Comparison of ENCODE assay signal across 8 cellular contexts in the genomic region with DNA sequence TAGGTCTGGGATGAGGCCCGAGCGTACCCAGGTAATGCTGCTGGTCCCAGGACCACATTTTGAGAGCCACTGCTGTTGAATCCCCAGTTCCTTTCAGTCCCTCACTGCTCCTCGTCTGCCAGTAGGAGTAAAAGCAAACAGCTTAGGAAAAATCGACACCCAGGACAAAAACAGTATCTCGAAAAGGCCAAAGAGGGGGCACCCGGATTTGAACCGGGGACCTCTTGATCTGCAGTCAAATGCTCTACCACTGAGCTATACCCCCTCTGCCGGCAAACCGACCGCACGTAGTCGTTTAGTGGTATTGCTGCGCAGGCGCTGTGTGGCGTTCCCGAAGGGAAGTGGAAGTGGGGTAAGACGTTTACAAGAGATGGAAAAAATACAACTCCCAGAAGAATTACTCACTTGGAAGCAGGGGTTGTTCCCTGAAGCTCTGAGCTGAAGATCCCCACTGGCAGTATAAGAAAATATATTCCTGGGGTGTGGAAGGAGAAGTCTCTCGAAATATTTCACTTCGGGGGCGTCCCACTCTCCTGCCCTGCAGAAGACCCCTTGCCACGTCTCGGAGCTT. TPM values are rescaled to one million over a fixed set of nuclear protein-coding genes. Genes with fewer than 3 reads are reported as not detected.
DNase-seq lines count a peak whose midpoint lies in the region; ATAC-seq and TF ChIP-seq lines count a peak whose summit lies in the region.

No MANE protein-coding gene starts in this region.

- ATAC-seq in GM19372 (IDR thresholded peaks at IDR 0.05; ENCODE audit: low read depth, unreplicated experiment) = peak; percentile 40

- H3K27ac ChIP-seq in epithelial cell of prostate = peak overlapping the region; percentile 47

- TF ChIP-seq CTCF in AG10803 (conservative IDR thresholded peaks at IDR 0.05; ENCODE audit: low read length) = peak; percentile 36

- peaks cover 29% of the 10 kb centered on the region for H3K27me3 Mint-ChIP-seq in IgD-negative memory B cell

- peak overlapping the region; percentile 99 to 100 (median 100) for H3K27ac Mint-ChIP-seq in IgD-negative memory B cell

- H3K9me3 Mint-ChIP-seq in IgD-negative memory B cell = peaks cover 0 to 8% (median 0%) of the 10 kb centered on the region in 3 donors

- H3K4me1 Mint-ChIP-seq in IgD-negative memory B cell = peaks cover 18 to 20% (median 19%) of the 10 kb centered on the region in 3 donors

- DNase-seq in AG10803 (ENCODE audit: low read depth) = peak; percentile 87
- DNase-seq in OCI-M1 (lab: John Stamatoyannopoulos, UW) = peak; percentile 95
- peak; percentile 87 for DNase-seq in activated T-cell treated with anti-CD3 and anti-CD28 coated beads for 48 hours (ENCODE audit: low read depth)
- DNase-seq in epithelial cell of prostate (ENCODE audit: low read depth, low spot score) = peak; percentile 31
- peak; percentile 87 for DNase-seq in middle frontal gyrus (ENCODE audit: extremely low spot score, low spot score)
- peak; percentile 79 to 85 for DNase-seq in stimulated activated CD8-positive, alpha-beta memory T cell treated with anti-CD3 and anti-CD28 coated beads, Interleukin-15, amount 100 ng/mL, for 4 hours (ENCODE audit: low read depth in 2 of 2)

- peak overlapping the region; percentile 94 for H3K4me3 ChIP-seq in AG10803 (ENCODE audit: low read length)

- peak overlapping the region; percentile 96 to 99 (median 98) for H3K4me3 Mint-ChIP-seq in IgD-negative memory B cell

- H3K36me3 Mint-ChIP-seq in IgD-negative memory B cell = peaks cover 2% of the 10 kb centered on the region

RNA-seq across cellular contexts. Expression of gene PLXDC1, which starts 2.2 kb away (rescaled TPM):
- not detected for polyA plus RNA-seq in IgD-negative memory B cell

RNA-seq across cellular contexts. Expression of gene ARL5C, which starts 12.3 kb away (rescaled TPM):
- not detected for polyA plus RNA-seq in IgD-negative memory B cell

RNA-seq across cellular contexts. Expression of gene CACNB1, which starts 43.8 kb away (rescaled TPM):
- 0.45 TPM for polyA plus RNA-seq in IgD-negative memory B cell

RNA-seq across cellular contexts. Expression of gene RPL19, which starts 46.5 kb away (rescaled TPM):
- polyA plus RNA-seq in IgD-negative memory B cell = 3,435 TPM

Comparison
In these comparisons a context has a peak if more than half of its experiments do, and no peak if none do; other contexts are left out.
1. Peak in every context shown above with its lines: DNase-seq, ATAC-seq, H3K4me3 ChIP-seq and H3K27ac ChIP-seq.
2. DNase-seq: peak in every context shown above with its lines; median percentile 95 in OCI-M1; 87 in AG10803; 87 in activated T-cell treated with anti-CD3 and anti-CD28 coated beads for 48 hours; 87 in middle frontal gyrus; 82 in stimulated activated CD8-positive, alpha-beta memory T cell treated with anti-CD3 and anti-CD28 coated beads, Interleukin-15, amount 100 ng/mL, for 4 hours; 31 in epithelial cell of prostate.